In genomic region chr1:111506561-111506960, GRCh38 we compare ENCODE assay signal across 13 cellular contexts. TPM values are rescaled to one million over a fixed set of nuclear protein-coding genes. Genes with fewer than 3 reads are reported as not detected.
A peak's percentile ranks its signal among the peaks of the same experiment; 100 is the strongest.
DNase-seq lines count a peak whose midpoint lies in the region; ATAC-seq and TF ChIP-seq lines count a peak whose summit lies in the region.
"Had no signal": no experiment of that assay in that cellular context is flagged by ENCODE, and none has a peak within 500 bp of the region (broad histone marks: within the 10 kb centered on the region; RNA-seq: fewer than 3 reads in every experiment).

No MANE protein-coding gene starts in this region.

- no peak for ATAC-seq in stimulated activated naive CD8-positive, alpha-beta T cell treated with anti-CD3 and anti-CD28 coated beads, Interleukin-15, Interleukin-2, amounts not matched to agents 100 U/mL and 50 U/mL, for 24 hours
- no peak for ATAC-seq in GM21360 (IDR thresholded peaks at IDR 0.05; ENCODE audit: unreplicated experiment)

- H3K4me1 Mint-ChIP-seq in activated CD4-positive, alpha-beta T cell treated with anti-CD3 and anti-CD28 coated beads, Interleukin-2, amount 10 ng/mL, durations not matched to agents 7 days and 5 days, result peaks cover 56% of the 10 kb centered on the region

- peaks cover 24% of the 10 kb centered on the region for H3F3A ChIP-seq in SU-DHL-6 (ENCODE audit: insufficient read depth)

- H3K36me3 ChIP-seq in SU-DHL-6 (ENCODE audit: low read length) (no peaks in the 10 kb centered on the region), subcutaneous abdominal adipose tissue (ENCODE audit: control insufficient read depth in 5 of 5, insufficient read depth in 5 of 5, low read length in 5 of 5) (no peaks in the 10 kb centered on the region)

- H3K36me3 Mint-ChIP-seq in activated CD4-positive, alpha-beta T cell treated with anti-CD3 and anti-CD28 coated beads, Interleukin-2, amount 10 ng/mL, durations not matched to agents 7 days and 5 days (ENCODE audit: low read depth), result no peaks in the 10 kb centered on the region

- CTCF ChIA-PET in activated CD4-positive, alpha-beta T cell treated with anti-CD3 and anti-CD28 coated beads, Interleukin-2, amount 10 ng/mL, durations not matched to agents 7 days and 5 days (lab: Charles Lee), result interaction anchor here (1.1 to 4.9 kb wide), 13 partner anchors 10 to 241 kb away, joined by 3 to 72 read pairs (median 13); partner anchors contain the start of gene RAP1A

- H3K9me3 ChIP-seq in SU-DHL-6 (ENCODE audit: insufficient read depth, low read length), result no peaks in the 10 kb centered on the region
- H3K9me3 ChIP-seq in subcutaneous abdominal adipose tissue (ENCODE audit: control insufficient read depth in 5 of 5, low read length in 5 of 5), result no peaks in the 10 kb centered on the region
- H3K9me3 ChIP-seq: A549 had no signal

- H3K27ac ChIP-seq in SU-DHL-6 (ENCODE audit: low read depth, low read length) (peak overlapping the region; percentile 98), epithelial cell of prostate (peak overlapping the region; percentile 89), subcutaneous abdominal adipose tissue (ENCODE audit: low read depth, low read length) (peak overlapping the region; percentile 30)

- H2AFZ ChIP-seq in SU-DHL-6 (ENCODE audit: low read depth, low read length, severe bottlenecking), result peak overlapping the region; percentile 29

- peak overlapping the region; percentile 82 for H3K27ac Mint-ChIP-seq in activated CD4-positive, alpha-beta T cell treated with anti-CD3 and anti-CD28 coated beads, Interleukin-2, amount 10 ng/mL, durations not matched to agents 7 days and 5 days

- H3K79me2 ChIP-seq in SU-DHL-6 (ENCODE audit: insufficient read depth, low read length), result no peaks in the 10 kb centered on the region

- no peaks in the 10 kb centered on the region for H3K9me2 ChIP-seq in SU-DHL-6 (replicated peaks; ENCODE audit: insufficient read depth, low read length)

- POLR2A ChIA-PET in activated CD4-positive, alpha-beta T cell treated with anti-CD3 and anti-CD28 coated beads, Interleukin-2, amount 10 ng/mL, durations not matched to agents 7 days and 5 days (lab: Charles Lee), result interaction anchor here (0.9 to 1.9 kb wide), 2 partner anchors 97 to 241 kb away, joined by 3 to 6 read pairs; no protein-coding TSS in a partner anchor

- peaks cover 3% of the 10 kb centered on the region for H3K9me3 Mint-ChIP-seq in activated CD4-positive, alpha-beta T cell treated with anti-CD3 and anti-CD28 coated beads, Interleukin-2, amount 10 ng/mL, durations not matched to agents 7 days and 5 days

- no peaks in the 10 kb centered on the region for H4K20me1 ChIP-seq in SU-DHL-6 (ENCODE audit: low read depth, low read length)

- no peak overlapping the region for H3K4me3 Mint-ChIP-seq in activated CD4-positive, alpha-beta T cell treated with anti-CD3 and anti-CD28 coated beads, Interleukin-2, amount 10 ng/mL, durations not matched to agents 7 days and 5 days

- H3K9ac ChIP-seq in SU-DHL-6 (ENCODE audit: low read length) (peak overlapping the region; percentile 42), subcutaneous abdominal adipose tissue (ENCODE audit: low read length in 5 of 5) (peak overlapping the region in 1 of 5 donors; percentile 26)

- H3K27me3 Mint-ChIP-seq in activated CD4-positive, alpha-beta T cell treated with anti-CD3 and anti-CD28 coated beads, Interleukin-2, amount 10 ng/mL, durations not matched to agents 7 days and 5 days, result no peaks in the 10 kb centered on the region

- DNase-seq in activated CD4-positive, alpha-beta T cell treated with anti-CD3 and anti-CD28 coated beads, Interleukin-2, amount 10 ng/mL, durations not matched to agents 7 days and 5 days, result no peak
- DNase-seq in activated CD4-positive, alpha-beta T cell treated with anti-CD3 and anti-CD28 coated beads for 4 hours, result no peak
- no peak for DNase-seq in epithelial cell of prostate (ENCODE audit: low read depth, low spot score)
- DNase-seq in NCI-H1930 (lab: John Stamatoyannopoulos, UW), result no peak
- no peak for DNase-seq in stimulated activated naive CD8-positive, alpha-beta T cell treated with anti-CD3 and anti-CD28 coated beads, Interleukin-15, Interleukin-2, amounts not matched to agents 100 U/mL and 50 U/mL, for 24 hours
- DNase-seq: cerebellar nuclear complex, DMS 273 treated with DMSO at 0.1 percent for 48 hours, NCI-H2227 treated with DMSO at 0.1 percent for 48 hours had no signal

- peak overlapping the region; percentile 88 for H3K4me2 ChIP-seq in SU-DHL-6 (ENCODE audit: low read depth, low read length, poor library complexity, severe bottlenecking)

- no peaks in the 10 kb centered on the region for H3K27me3 ChIP-seq in SU-DHL-6 (ENCODE audit: low read length)
- no peaks in the 10 kb centered on the region for H3K27me3 ChIP-seq in subcutaneous abdominal adipose tissue (ENCODE audit: control insufficient read depth in 5 of 5, insufficient read depth in 4 of 5, low read length in 5 of 5)

- H3K4me1 ChIP-seq in subcutaneous abdominal adipose tissue (ENCODE audit: control insufficient read depth in 5 of 5, insufficient read depth in 5 of 5, low read length in 5 of 5), result peaks cover 13 to 75% (median 51%) of the 10 kb centered on the region in 5 donors

- H3K4me3 ChIP-seq in SU-DHL-6 (ENCODE audit: insufficient read depth, low read length, poor library complexity, severe bottlenecking), result no peak overlapping the region
- no peak overlapping the region for H3K4me3 ChIP-seq in subcutaneous abdominal adipose tissue (ENCODE audit: low read depth in 1 of 5, low read length in 5 of 5)
- H3K4me3 ChIP-seq: A549 had no signal

- no peak for TF ChIP-seq CTCF in SU-DHL-6 (IDR thresholded peaks at IDR 0.05; ENCODE audit: insufficient read depth, low read length, poor library complexity, severe bottlenecking)

RNA-seq across cellular contexts. Expression of gene ADORA3, which starts 3.1 kb away (rescaled TPM):
- under 1 TPM; 0.15 TPM for total RNA-seq in activated CD4-positive, alpha-beta T cell treated with anti-CD3 and anti-CD28 coated beads, Interleukin-2, amount 10 ng/mL, durations not matched to agents 7 days and 5 days
- total RNA-seq: MCF 10A had no signal

RNA-seq across cellular contexts. Expression of gene TMIGD3, which starts 3.1 kb away (rescaled TPM):
- not detected for total RNA-seq in activated CD4-positive, alpha-beta T cell treated with anti-CD3 and anti-CD28 coated beads, Interleukin-2, amount 10 ng/mL, durations not matched to agents 7 days and 5 days
- total RNA-seq: MCF 10A had no signal

RNA-seq across cellular contexts. Expression of gene C1orf162, which starts 32.8 kb away (rescaled TPM):
- total RNA-seq in activated CD4-positive, alpha-beta T cell treated with anti-CD3 and anti-CD28 coated beads, Interleukin-2, amount 10 ng/mL, durations not matched to agents 7 days and 5 days, result 10 to 100 TPM; 34.5 to 49.8 TPM

RNA-seq across cellular contexts. Expression of gene ATP5PB, which starts 57.3 kb away (rescaled TPM):
- 100 to 1,000 TPM; 321 to 348 TPM for total RNA-seq in activated CD4-positive, alpha-beta T cell treated with anti-CD3 and anti-CD28 coated beads, Interleukin-2, amount 10 ng/mL, durations not matched to agents 7 days and 5 days

RNA-seq across cellular contexts. Expression of gene WDR77, which starts 57.5 kb away (rescaled TPM):
- 10 to 100 TPM; 46.1 to 48.6 TPM for total RNA-seq in activated CD4-positive, alpha-beta T cell treated with anti-CD3 and anti-CD28 coated beads, Interleukin-2, amount 10 ng/mL, durations not matched to agents 7 days and 5 days

Comparison
In these comparisons a context has a peak if more than half of its experiments do, and no peak if none do; other contexts are left out.
1. H3K27ac ChIP-seq: peak in every context shown above with its lines; median percentile 98 in SU-DHL-6; 89 in epithelial cell of prostate; 30 in subcutaneous abdominal adipose tissue.